13 cellular contexts compared by ENCODE assay signal in genomic region chrX:10175317-10175871, GRCh38. TPM values are rescaled to one million over a fixed set of nuclear protein-coding genes. Genes with fewer than 3 reads are reported as not detected.
DNase-seq lines count a peak whose midpoint lies in the region; ATAC-seq and TF ChIP-seq lines count a peak whose summit lies in the region.
"Had no signal": no experiment of that assay in that cellular context is flagged by ENCODE, and none has a peak within 500 bp of the region (broad histone marks: within the 10 kb centered on the region; RNA-seq: fewer than 3 reads in every experiment).

No MANE protein-coding gene starts in this region.

- no peaks in the 10 kb centered on the region for H3K36me3 ChIP-seq in breast epithelium
- no peaks in the 10 kb centered on the region for H3K36me3 ChIP-seq in aorta (ENCODE audit: control insufficient read depth in 1 of 2, insufficient read depth in 2 of 2, low read length in 1 of 2)

- H3K4me1 Mint-ChIP-seq in MCF 10A (ENCODE audit: insufficient read depth, unreplicated experiment) = peaks cover 32% of the 10 kb centered on the region

- H3K4me1 ChIP-seq in breast epithelium (peaks cover 0 to 4% of the 10 kb centered on the region in 2 donors), aorta (ENCODE audit: control insufficient read depth in 1 of 2, insufficient read depth in 2 of 2, low read length in 2 of 2) (peaks cover 0 to 2% of the 10 kb centered on the region in 2 donors)

- H3K4me3 ChIP-seq in breast epithelium (no peak overlapping the region), choroid plexus epithelial cell (ENCODE audit: low read depth, low read length) (no peak overlapping the region), aorta (ENCODE audit: low read length in 2 of 2) (no peak overlapping the region)

- no TSS peak for BruUV-seq in MCF 10A (replicated peaks; lab: Mats Ljungman, UMichigan)

- intact Hi-C loops in MCF 10A (cut with micrococcal nuclease) = no loop called here
- intact Hi-C loops in breast epithelium (cut with DNase I; ENCODE audit: low total_unique reads) = no loop called here
- intact Hi-C loops in aorta (cut with DNase I) = no loop called here

- peak overlapping the region in 1 of 2 donors; percentile 26 for H3K27ac ChIP-seq in breast epithelium
- no peak overlapping the region for H3K27ac ChIP-seq in aorta (ENCODE audit: low read depth in 1 of 2, low read length in 2 of 2)
- H3K27ac ChIP-seq: KMS-11 had no signal

- H3K9me3 ChIP-seq in breast epithelium (no peaks in the 10 kb centered on the region), aorta (ENCODE audit: control insufficient read depth, low read length) (no peaks in the 10 kb centered on the region)

- no peak overlapping the region for H3K4me3 Mint-ChIP-seq in MCF 10A (ENCODE audit: unreplicated experiment)

- no peak for TF ChIP-seq CTCF in MCF 10A (IDR thresholded peaks at IDR 0.05; ENCODE audit: unreplicated experiment)
- no peak for TF ChIP-seq CTCF in breast epithelium (IDR thresholded peaks at IDR 0.05)
- no peak for TF ChIP-seq CTCF in choroid plexus epithelial cell (conservative IDR thresholded peaks at IDR 0.05; ENCODE audit: low read depth, low read length)
- no peak for TF ChIP-seq CTCF in GM10266 (IDR thresholded peaks at IDR 0.05; ENCODE audit: control insufficient read depth, insufficient read depth, low read depth, missing control alignments)

- no peak for TF ChIP-seq POLR2A in breast epithelium (IDR thresholded peaks at IDR 0.05)

- CTCF ChIA-PET in MCF 10A (lab: Yijun Ruan, JAX) = interaction anchor here (1.0 to 9.4 kb wide), 4 partner anchors 8 to 548 kb away, joined by 3 to 84 read pairs (median 4); no protein-coding TSS in a partner anchor

- peaks cover 36% of the 10 kb centered on the region for H3K27me3 Mint-ChIP-seq in MCF 10A (ENCODE audit: insufficient read depth, unreplicated experiment)

- DNase-seq in MCF 10A (ENCODE audit: unreplicated experiment) (peak; percentile 47), breast epithelium (ENCODE audit: low spot score in 2 of 2) (no peak), choroid plexus epithelial cell (ENCODE audit: low read depth) (peak; percentile 90), myocyte (ENCODE audit: low read depth) (peak; percentile 34), aorta (no peak), GM10266 (ENCODE audit: extremely low spot score) (no peak), NCI-H2227 treated with DMSO at 0.1 percent for 48 hours (lab: John Stamatoyannopoulos, UW) (no peak), NCI-H2196 treated with DMSO at 0.1 percent for 48 hours (lab: John Stamatoyannopoulos, UW; ENCODE audit: unreplicated experiment) (no peak)
- DNase-seq: activated CD4-positive, alpha-beta T cell treated with anti-CD3 and anti-CD28 coated beads for 48 hours; effector memory CD4-positive, alpha-beta T cell; NCI-H524; stimulated activated CD4-positive, alpha-beta T cell treated with anti-CD3 and anti-CD28 coated beads, Interleukin-4, amount 100 ng/mL, for 4 hours had no signal

- peak; percentile 15 for ATAC-seq in aorta (ENCODE audit: low FRiP score)

- H3K27me3 ChIP-seq in breast epithelium (peaks cover 0 to 51% of the 10 kb centered on the region in 2 donors), aorta (ENCODE audit: control insufficient read depth in 1 of 2, insufficient read depth in 2 of 2, low read length in 1 of 2) (no peaks in the 10 kb centered on the region)

- peaks cover 6% of the 10 kb centered on the region for H3K36me3 Mint-ChIP-seq in MCF 10A (ENCODE audit: insufficient read depth, unreplicated experiment)

- no peak overlapping the region for H3K27ac Mint-ChIP-seq in MCF 10A (ENCODE audit: low read depth, unreplicated experiment)

- POLR2A ChIA-PET in MCF 10A (lab: Yijun Ruan, JAX) = interaction anchor here (0.6 to 2.7 kb wide), 2 partner anchors 19 to 103 kb away, joined by 3 to 12 read pairs; partner anchors contain the start of gene CLCN4

- H3K9me3 Mint-ChIP-seq in MCF 10A (ENCODE audit: unreplicated experiment) = no peaks in the 10 kb centered on the region

- 43 to 44% methylated on average over 8 of the region's 8 CpGs for WGBS in aorta, 2 donors

RNA-seq across cellular contexts. Expression of gene CLCN4, which starts 18.6 kb away (rescaled TPM):
- total RNA-seq in MCF 10A (2022) = 7.3 and 9.3 TPM in 2 replicates
- 1 to 10 TPM; 2.9 to 4.7 (median 3.7) TPM for total RNA-seq in breast epithelium
- total RNA-seq in myocyte = 17.2 and 19.1 TPM in 2 replicates
- 7.1 TPM for polyA plus RNA-seq in myocyte (2012)
- 1 to 10 TPM; 3.8 to 8.6 TPM for total RNA-seq in aorta
- under 1 TPM; 0.67 to 0.88 TPM for polyA plus RNA-seq in aorta

Comparison
In these comparisons a context has a peak if more than half of its experiments do, and no peak if none do; other contexts are left out.
1. DNase-seq: peak in MCF 10A (single experiment), choroid plexus epithelial cell (single experiment) and myocyte (single experiment); none in breast epithelium (0 of 2), aorta (0 of 2), GM10266 (single experiment), NCI-H2227 treated with DMSO at 0.1 percent for 48 hours (single experiment) and NCI-H2196 treated with DMSO at 0.1 percent for 48 hours (single experiment).